ENCODE assay signal across 12 cellular contexts in genomic region chr10:14645239-14645960, GRCh38.
A peak's percentile ranks its signal among the peaks of the same experiment; 100 is the strongest.
DNase-seq lines count a peak whose midpoint lies in the region; ATAC-seq lines count a peak whose summit lies in the region.
"Had no signal": no experiment of that assay in that cellular context is flagged by ENCODE, and none has a peak within 500 bp of the region (broad histone marks: within the 10 kb centered on the region; RNA-seq: fewer than 3 reads in every experiment).

No MANE protein-coding gene starts in this region.

- H3K9me3 ChIP-seq in thymus (ENCODE audit: control insufficient read depth): no peaks in the 10 kb centered on the region
- H3K9me3 ChIP-seq: thoracic aorta had no signal

- H3K27me3 Mint-ChIP-seq in activated CD4-positive, alpha-beta memory T cell treated with anti-CD3 and anti-CD28 coated beads for 36 hours: no peaks in the 10 kb centered on the region

- DNase-seq in stimulated activated CD4-positive, alpha-beta T cell treated with anti-CD3 and anti-CD28 coated beads, Interleukin-15, amount 100 ng/mL, for 24 hours: peak; percentile 25
- no peak for DNase-seq in stimulated activated CD4-positive, alpha-beta T cell treated with anti-CD3 and anti-CD28 coated beads, Interleukin-12 subunit alpha, Interleukin-12 subunit beta, amount 100 ng/mL, for 4 hours
- peak; percentile 50 for DNase-seq in activated CD4-positive, alpha-beta memory T cell treated with anti-CD3 and anti-CD28 coated beads for 36 hours
- DNase-seq in GM19240 (ENCODE audit: insufficient read length, low spot score) (no peak), superior temporal gyrus (ENCODE audit: extremely low spot score) (no peak), SK-N-DZ (ENCODE audit: low spot score) (no peak)
- DNase-seq: KG1, NCI-H748 treated with DMSO at 0.1 percent for 48 hours had no signal

- POLR2A ChIA-PET in activated CD4-positive, alpha-beta memory T cell treated with anti-CD3 and anti-CD28 coated beads for 36 hours (lab: Charles Lee): interaction anchor here (1.0 to 2.6 kb wide), 6 partner anchors 13 to 192 kb away, joined by 3 to 23 read pairs (median 4); partner anchors contain the start of genes CDNF, HSPA14 and MSANTD7

- H3K4me1 Mint-ChIP-seq in activated CD4-positive, alpha-beta memory T cell treated with anti-CD3 and anti-CD28 coated beads for 36 hours (ENCODE audit: low read depth): peaks cover 58% of the 10 kb centered on the region

- intact Hi-C loops in activated CD4-positive, alpha-beta memory T cell treated with anti-CD3 and anti-CD28 coated beads for 36 hours (cut with micrococcal nuclease): loop anchor here (1.0 to 5.0 kb wide), 5 partner anchors 13 to 463 kb away; partner anchors contain the start of genes DCLRE1C and SUV39H2

- H3K9me3 Mint-ChIP-seq in activated CD4-positive, alpha-beta memory T cell treated with anti-CD3 and anti-CD28 coated beads for 36 hours: peaks cover 2% of the 10 kb centered on the region

- H3K36me3 Mint-ChIP-seq in activated CD4-positive, alpha-beta memory T cell treated with anti-CD3 and anti-CD28 coated beads for 36 hours: no peaks in the 10 kb centered on the region

- CTCF ChIA-PET in activated CD4-positive, alpha-beta memory T cell treated with anti-CD3 and anti-CD28 coated beads for 36 hours (lab: Charles Lee): interaction anchor here (0.9 to 1.0 kb wide), 2 partner anchors 20 to 108 kb away, joined by 3 read pairs; no protein-coding TSS in a partner anchor

- H3K4me3 ChIP-seq in thymus (ENCODE audit: low read length): no peak overlapping the region
- H3K4me3 ChIP-seq: thoracic aorta had no signal

- H3K4me1 ChIP-seq in thymus (ENCODE audit: control insufficient read depth, insufficient read depth, low read length): peaks cover 7% of the 10 kb centered on the region

- ATAC-seq in HG02610 (IDR thresholded peaks at IDR 0.05; ENCODE audit: unreplicated experiment): peak; percentile 48

- WGBS in thymus: 90% methylated on average over 6 of the region's 6 CpGs

- peak overlapping the region; percentile 22 for H3K4me3 Mint-ChIP-seq in activated CD4-positive, alpha-beta memory T cell treated with anti-CD3 and anti-CD28 coated beads for 36 hours

- no peaks in the 10 kb centered on the region for H3K27me3 ChIP-seq in thymus (ENCODE audit: control insufficient read depth, insufficient read depth)

- H3K27ac Mint-ChIP-seq in activated CD4-positive, alpha-beta memory T cell treated with anti-CD3 and anti-CD28 coated beads for 36 hours: peak overlapping the region; percentile 86

- H3K27ac ChIP-seq in thymus (ENCODE audit: low read depth): peak overlapping the region; percentile 8
- H3K27ac ChIP-seq: C4-2B had no signal

- H3K36me3 ChIP-seq in thymus (ENCODE audit: control insufficient read depth, insufficient read depth): no peaks in the 10 kb centered on the region
- H3K36me3 ChIP-seq: thoracic aorta had no signal

Comparison
In these comparisons a context has a peak if more than half of its experiments do, and no peak if none do; other contexts are left out.
1. DNase-seq: peak in stimulated activated CD4-positive, alpha-beta T cell treated with anti-CD3 and anti-CD28 coated beads, Interleukin-15, amount 100 ng/mL, for 24 hours (single experiment) and activated CD4-positive, alpha-beta memory T cell treated with anti-CD3 and anti-CD28 coated beads for 36 hours (single experiment); none in stimulated activated CD4-positive, alpha-beta T cell treated with anti-CD3 and anti-CD28 coated beads, Interleukin-12 subunit alpha, Interleukin-12 subunit beta, amount 100 ng/mL, for 4 hours (single experiment), GM19240 (single experiment), superior temporal gyrus (single experiment) and SK-N-DZ (single experiment).